ENCODE assay signal across 1 cellular context in the genomic region with DNA sequence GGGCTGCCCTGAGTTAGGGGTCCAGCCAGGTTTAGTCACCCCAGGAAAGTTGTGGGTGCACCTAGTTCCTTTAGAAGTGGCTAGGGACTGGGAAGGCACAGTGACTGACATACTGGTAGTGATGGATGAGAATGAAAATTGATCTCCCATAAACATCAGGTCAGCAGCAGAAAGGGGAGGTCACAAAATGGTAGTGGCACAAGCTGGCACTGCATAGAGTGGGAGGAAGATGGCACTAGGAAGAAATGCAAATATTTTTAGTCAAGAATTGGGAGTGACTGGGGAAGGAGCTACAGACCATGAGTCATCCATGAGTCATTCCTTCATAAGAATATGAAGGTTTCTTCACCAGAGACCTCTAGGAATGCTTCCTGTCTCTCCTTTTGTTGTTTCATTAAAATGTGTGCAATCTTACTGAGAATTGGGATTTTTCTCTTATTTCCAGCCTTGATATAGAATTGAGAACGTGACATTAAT.
TF ChIP-seq lines count a peak whose summit lies in the region.

No MANE protein-coding gene starts in this region.

TF ChIP-seq in HEK293, 187 proteins besides CTCF, POLR2A, EP300 and RAD21 (continued from another document):
- TF ChIP-seq, protein P1, sequence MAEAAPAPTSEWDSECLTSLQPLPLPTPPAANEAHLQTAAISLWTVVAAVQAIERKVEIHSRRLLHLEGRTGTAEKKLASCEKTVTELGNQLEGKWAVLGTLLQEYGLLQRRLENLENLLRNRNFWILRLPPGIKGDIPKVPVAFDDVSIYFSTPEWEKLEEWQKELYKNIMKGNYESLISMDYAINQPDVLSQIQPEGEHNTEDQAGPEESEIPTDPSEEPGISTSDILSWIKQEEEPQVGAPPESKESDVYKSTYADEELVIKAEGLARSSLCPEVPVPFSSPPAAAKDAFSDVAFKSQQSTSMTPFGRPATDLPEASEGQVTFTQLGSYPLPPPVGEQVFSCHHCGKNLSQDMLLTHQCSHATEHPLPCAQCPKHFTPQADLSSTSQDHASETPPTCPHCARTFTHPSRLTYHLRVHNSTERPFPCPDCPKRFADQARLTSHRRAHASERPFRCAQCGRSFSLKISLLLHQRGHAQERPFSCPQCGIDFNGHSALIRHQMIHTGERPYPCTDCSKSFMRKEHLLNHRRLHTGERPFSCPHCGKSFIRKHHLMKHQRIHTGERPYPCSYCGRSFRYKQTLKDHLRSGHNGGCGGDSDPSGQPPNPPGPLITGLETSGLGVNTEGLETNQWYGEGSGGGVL (tag by site-specific recombination; IDR thresholded peaks at IDR 0.05): peak; percentile 34; the same call in 1 of the 2 replicates
- no peak for TF ChIP-seq ZNF391 (tag by site-specific recombination; IDR thresholded peaks at IDR 0.05; ENCODE audit: borderline replicate concordance, low read depth)
- no peak for TF ChIP-seq ZNF10 (tag by site-specific recombination; IDR thresholded peaks at IDR 0.05)
- no peak for TF ChIP-seq ZNF626 (tag by site-specific recombination; IDR thresholded peaks at IDR 0.05)
- 0 out of 2 replicates have a peak, but pooled peaks have one; percentile 21 for TF ChIP-seq ZNF324 (tag by site-specific recombination; IDR thresholded peaks at IDR 0.05)
- TF ChIP-seq ZNF16 (tag by site-specific recombination; IDR thresholded peaks at IDR 0.05; ENCODE audit: low read depth): no peak
- TF ChIP-seq ZSCAN16 (tag by site-specific recombination; IDR thresholded peaks at IDR 0.05): no peak
- TF ChIP-seq ZNF350 (tag by site-specific recombination; IDR thresholded peaks at IDR 0.05): no peak
- TF ChIP-seq, protein P2, sequence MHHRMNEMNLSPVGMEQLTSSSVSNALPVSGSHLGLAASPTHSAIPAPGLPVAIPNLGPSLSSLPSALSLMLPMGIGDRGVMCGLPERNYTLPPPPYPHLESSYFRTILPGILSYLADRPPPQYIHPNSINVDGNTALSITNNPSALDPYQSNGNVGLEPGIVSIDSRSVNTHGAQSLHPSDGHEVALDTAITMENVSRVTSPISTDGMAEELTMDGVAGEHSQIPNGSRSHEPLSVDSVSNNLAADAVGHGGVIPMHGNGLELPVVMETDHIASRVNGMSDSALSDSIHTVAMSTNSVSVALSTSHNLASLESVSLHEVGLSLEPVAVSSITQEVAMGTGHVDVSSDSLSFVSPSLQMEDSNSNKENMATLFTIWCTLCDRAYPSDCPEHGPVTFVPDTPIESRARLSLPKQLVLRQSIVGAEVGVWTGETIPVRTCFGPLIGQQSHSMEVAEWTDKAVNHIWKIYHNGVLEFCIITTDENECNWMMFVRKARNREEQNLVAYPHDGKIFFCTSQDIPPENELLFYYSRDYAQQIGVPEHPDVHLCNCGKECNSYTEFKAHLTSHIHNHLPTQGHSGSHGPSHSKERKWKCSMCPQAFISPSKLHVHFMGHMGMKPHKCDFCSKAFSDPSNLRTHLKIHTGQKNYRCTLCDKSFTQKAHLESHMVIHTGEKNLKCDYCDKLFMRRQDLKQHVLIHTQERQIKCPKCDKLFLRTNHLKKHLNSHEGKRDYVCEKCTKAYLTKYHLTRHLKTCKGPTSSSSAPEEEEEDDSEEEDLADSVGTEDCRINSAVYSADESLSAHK (tag by site-specific recombination; IDR thresholded peaks at IDR 0.05): no peak
- no peak for TF ChIP-seq ZNF830 (tag by site-specific recombination; IDR thresholded peaks at IDR 0.05; ENCODE audit: low read depth)
- 0 out of 2 replicates have a peak, but pooled peaks have one; percentile 22 for TF ChIP-seq RBAK (tag by site-specific recombination; IDR thresholded peaks at IDR 0.05)
- TF ChIP-seq, protein P3, sequence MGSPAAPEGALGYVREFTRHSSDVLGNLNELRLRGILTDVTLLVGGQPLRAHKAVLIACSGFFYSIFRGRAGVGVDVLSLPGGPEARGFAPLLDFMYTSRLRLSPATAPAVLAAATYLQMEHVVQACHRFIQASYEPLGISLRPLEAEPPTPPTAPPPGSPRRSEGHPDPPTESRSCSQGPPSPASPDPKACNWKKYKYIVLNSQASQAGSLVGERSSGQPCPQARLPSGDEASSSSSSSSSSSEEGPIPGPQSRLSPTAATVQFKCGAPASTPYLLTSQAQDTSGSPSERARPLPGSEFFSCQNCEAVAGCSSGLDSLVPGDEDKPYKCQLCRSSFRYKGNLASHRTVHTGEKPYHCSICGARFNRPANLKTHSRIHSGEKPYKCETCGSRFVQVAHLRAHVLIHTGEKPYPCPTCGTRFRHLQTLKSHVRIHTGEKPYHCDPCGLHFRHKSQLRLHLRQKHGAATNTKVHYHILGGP (tag by site-specific recombination; IDR thresholded peaks at IDR 0.05): peak; percentile 68
